Comparison of ENCODE assay signal across 15 cellular contexts in genomic region chr19:18171605-18172327, GRCh38. TPM values are rescaled to one million over a fixed set of nuclear protein-coding genes. Genes with fewer than 3 reads are reported as not detected.
DNase-seq lines count a peak whose midpoint lies in the region; ATAC-seq and TF ChIP-seq lines count a peak whose summit lies in the region.
"Had no signal": no experiment of that assay in that cellular context is flagged by ENCODE, and none has a peak within 500 bp of the region (broad histone marks: within the 10 kb centered on the region; RNA-seq: fewer than 3 reads in every experiment).

No MANE protein-coding gene starts in this region.

- dilution Hi-C loops in mammary epithelial cell (cut with HindIII; ENCODE audit: low sequenced_read_pairs) = no loop called here

- ATAC-seq in right cardiac atrium (no peak), upper lobe of left lung (ENCODE audit: low FRiP score in 2 of 2) (no peak), GM21526 (IDR thresholded peaks at IDR 0.05; ENCODE audit: low FRiP score, unreplicated experiment) (no peak), HG02840 (IDR thresholded peaks at IDR 0.05; ENCODE audit: low FRiP score, unreplicated experiment) (no peak), GM21381 (IDR thresholded peaks at IDR 0.05; ENCODE audit: unreplicated experiment) (no peak)

- no peak overlapping the region for H3K4me3 Mint-ChIP-seq in MCF 10A (ENCODE audit: unreplicated experiment)
- H3K4me3 Mint-ChIP-seq: activated naive CD4-positive, alpha-beta T cell treated with anti-CD3 and anti-CD28 coated beads, Interleukin-2, amount 50 U/mL, for 24 hours had no signal

- POLR2A ChIA-PET in MCF 10A (lab: Yijun Ruan, JAX) = interaction anchor here (0.5 to 2.4 kb wide), 8 partner anchors 12 to 103 kb away, joined by 3 to 11 read pairs (median 4); partner anchors contain the start of genes MPV17L2 and RAB3A

- no peak overlapping the region for H3K4me2 ChIP-seq in mammary epithelial cell (ENCODE audit: insufficient read depth, low read depth, low read length)

- H3K27me3 ChIP-seq in mammary epithelial cell (ENCODE audit: insufficient read depth, low read length) = no peaks in the 10 kb centered on the region
- no peaks in the 10 kb centered on the region for H3K27me3 ChIP-seq in right cardiac atrium (ENCODE audit: control insufficient read depth, insufficient read depth)
- no peaks in the 10 kb centered on the region for H3K27me3 ChIP-seq in upper lobe of left lung

- H3K9ac ChIP-seq in mammary epithelial cell (ENCODE audit: insufficient read depth, low read length) = no peak overlapping the region

- H3K9me3 Mint-ChIP-seq in MCF 10A (ENCODE audit: unreplicated experiment) = no peaks in the 10 kb centered on the region
- H3K9me3 Mint-ChIP-seq: activated naive CD4-positive, alpha-beta T cell treated with anti-CD3 and anti-CD28 coated beads, Interleukin-2, amount 50 U/mL, for 24 hours had no signal

- H3K9me3 ChIP-seq in mammary epithelial cell (replicated peaks; ENCODE audit: insufficient read depth, low read length) (no peaks in the 10 kb centered on the region), right cardiac atrium (ENCODE audit: control insufficient read depth, low read length) (no peaks in the 10 kb centered on the region), upper lobe of left lung (no peaks in the 10 kb centered on the region)

- no peaks in the 10 kb centered on the region for H3K36me3 ChIP-seq in mammary epithelial cell (ENCODE audit: insufficient read depth, low read length)
- H3K36me3 ChIP-seq in upper lobe of left lung = peaks cover 0 to 36% (median 15%) of the 10 kb centered on the region in 4 donors

- H4K20me1 ChIP-seq in mammary epithelial cell (ENCODE audit: insufficient read depth, low read length) = no peaks in the 10 kb centered on the region

- H3K36me3 Mint-ChIP-seq in MCF 10A (ENCODE audit: insufficient read depth, unreplicated experiment) = peaks cover 48% of the 10 kb centered on the region

- 83% methylated on average over 7 of the region's 8 CpGs for WGBS in mammary epithelial cell (ENCODE audit: low coverage, missing lambda C conversion rate)
- 85% methylated on average over 8 of the region's 8 CpGs for WGBS in right cardiac atrium
- 87 to 90% methylated on average over 7 to 8 of the region's 8 CpGs for WGBS in upper lobe of left lung, 2 donors

- in situ Hi-C loops in mammary epithelial cell (cut with MboI; ENCODE audit: low sequenced_read_pairs in 2 of 2) = no loop called here

- no peak for TF ChIP-seq CTCF in MCF 10A (IDR thresholded peaks at IDR 0.05; ENCODE audit: unreplicated experiment)
- TF ChIP-seq CTCF in mammary epithelial cell (conservative IDR thresholded peaks at IDR 0.05 in 1 of 2, IDR thresholded peaks at IDR 0.05 in 1 of 2; ENCODE audit: extremely low read depth in 1 of 2, insufficient read depth in 1 of 2, low read depth in 1 of 2, low read length in 2 of 2) = no peak
- no peak for TF ChIP-seq CTCF in upper lobe of left lung (IDR thresholded peaks at IDR 0.05)

- H3K27me3 Mint-ChIP-seq in MCF 10A (ENCODE audit: insufficient read depth, unreplicated experiment) = no peaks in the 10 kb centered on the region
- H3K27me3 Mint-ChIP-seq: activated naive CD4-positive, alpha-beta T cell treated with anti-CD3 and anti-CD28 coated beads, Interleukin-2, amount 50 U/mL, for 24 hours had no signal

- intact Hi-C loops in MCF 10A (cut with micrococcal nuclease) = no loop called here
- intact Hi-C loops in mammary epithelial cell (cut with micrococcal nuclease) = no loop called here
- intact Hi-C loops in right cardiac atrium (cut with DNase I) = no loop called here

- H3K4me1 ChIP-seq in mammary epithelial cell (ENCODE audit: insufficient read depth, low read length) = peaks cover 10% of the 10 kb centered on the region
- peaks cover 2% of the 10 kb centered on the region for H3K4me1 ChIP-seq in right cardiac atrium (ENCODE audit: control insufficient read depth, insufficient read depth, low read length)
- peaks cover 8 to 43% (median 25%) of the 10 kb centered on the region in 4 donors for H3K4me1 ChIP-seq in upper lobe of left lung

- H3K79me2 ChIP-seq in mammary epithelial cell (ENCODE audit: insufficient read depth, low read length) = no peaks in the 10 kb centered on the region

- peaks cover 5% of the 10 kb centered on the region for H3K4me1 Mint-ChIP-seq in MCF 10A (ENCODE audit: insufficient read depth, unreplicated experiment)

- peak; percentile 43; the same call in 1 of the 2 replicates for TF ChIP-seq POLR2A in Raji (IDR thresholded peaks at IDR 0.05; ENCODE audit: insufficient read depth, low read depth, low read length)
- TF ChIP-seq POLR2A in upper lobe of left lung (IDR thresholded peaks at IDR 0.05) = peak in 1 of 4 donors; percentile 49

- H3K27ac Mint-ChIP-seq in MCF 10A (ENCODE audit: low read depth, unreplicated experiment) = peak overlapping the region; percentile 64
- H3K27ac Mint-ChIP-seq: activated naive CD4-positive, alpha-beta T cell treated with anti-CD3 and anti-CD28 coated beads, Interleukin-2, amount 50 U/mL, for 24 hours had no signal

- no TSS peak for BruUV-seq in MCF 10A (replicated peaks; lab: Mats Ljungman, UMichigan)
- BruUV-seq in mammary epithelial cell (replicated peaks; lab: Mats Ljungman, UMichigan) = no TSS peak

- H2AFZ ChIP-seq in mammary epithelial cell (ENCODE audit: low read depth, low read length) = no peak overlapping the region

- TF ChIP-seq EP300 in upper lobe of left lung (IDR thresholded peaks at IDR 0.05) = no peak

- DNase-seq in MCF 10A (ENCODE audit: unreplicated experiment) (no peak), mammary epithelial cell (no peak), right cardiac atrium (no peak), upper lobe of left lung (no peak)
- DNase-seq: activated CD4-positive, alpha-beta T cell treated with anti-CD3 and anti-CD28 coated beads for 48 hours; GDM1; NCI-H446; SHP77 treated with DMSO at 0.1 percent for 48 hours; stimulated activated CD4-positive, alpha-beta T cell treated with anti-CD3 and anti-CD28 coated beads, Interleukin-15, amount 100 ng/mL, for 24 hours; stimulated activated naive CD4-positive, alpha-beta T cell had no signal

- CTCF ChIA-PET in MCF 10A (lab: Yijun Ruan, JAX) (interaction anchor here (1.0 to 1.8 kb wide), 4 partner anchors 10 to 80 kb away, joined by 3 to 6 read pairs (median 4); no protein-coding TSS in a partner anchor), mammary epithelial cell (lab: Charles Lee; ENCODE audit: low non-redundant PET) (no interaction called here)

- H3K4me3 ChIP-seq in mammary epithelial cell (replicated peaks in 1 of 3; ENCODE audit: insufficient read depth in 1 of 3, low read depth in 2 of 3, low read length in 3 of 3) (no peak overlapping the region), right cardiac atrium (ENCODE audit: low read length) (no peak overlapping the region), upper lobe of left lung (no peak overlapping the region)

- H3K27ac ChIP-seq in mammary epithelial cell (ENCODE audit: insufficient read depth, low read depth, low read length) (no peak overlapping the region), right cardiac atrium (ENCODE audit: low read length) (peak overlapping the region; percentile 0), upper lobe of left lung (peak overlapping the region; percentile 51 to 91 (median 76))

RNA-seq across cellular contexts. Expression of gene IFI30, which starts 1.8 kb away (rescaled TPM):
- total RNA-seq in MCF 10A (2022) = 4.7 and 9.1 TPM in 2 replicates
- 10 to 100 TPM; 36.2 to 64.3 TPM for total RNA-seq in mammary epithelial cell
- 61.3 TPM for polyA plus RNA-seq in mammary epithelial cell
- 45.0 TPM for polyA minus RNA-seq in mammary epithelial cell
- total RNA-seq in right cardiac atrium = 10 to 100 TPM; 21.8 to 47.4 (median 35.9) TPM
- polyA plus RNA-seq in right cardiac atrium = 10.1 TPM
- 100 to 1,000 TPM; 228 to 764 (median 476) TPM for total RNA-seq in upper lobe of left lung

RNA-seq across cellular contexts. Expression of gene PIK3R2, which starts 18.8 kb away (rescaled TPM):
- total RNA-seq in MCF 10A (2022) (31.0 and 33.8 TPM in 2 replicates), mammary epithelial cell (10 to 100 TPM; 37.2 to 49.7 TPM), right cardiac atrium (10 to 100 TPM; 21.3 to 30.1 (median 26.4) TPM), upper lobe of left lung (10 to 100 TPM; 11.0 to 65.1 (median 30.3) TPM)
- polyA plus RNA-seq in mammary epithelial cell (22.5 TPM), right cardiac atrium (7.1 TPM)
- polyA minus RNA-seq in mammary epithelial cell = 13.3 TPM

RNA-seq across cellular contexts. Expression of gene MPV17L2, which starts 21.3 kb away (rescaled TPM):
- 12.9 and 15.4 TPM in 2 replicates for total RNA-seq in MCF 10A (2022)
- total RNA-seq in mammary epithelial cell = 10 to 100 TPM; 16.8 to 22.5 TPM
- polyA plus RNA-seq in mammary epithelial cell = 38.2 TPM
- 43.2 TPM for polyA minus RNA-seq in mammary epithelial cell
- total RNA-seq in right cardiac atrium = 10 to 100 TPM in 2 of 4 donors, 1 to 10 TPM in 2; 8.0 to 12.0 (median 10.0) TPM
- polyA plus RNA-seq in right cardiac atrium = 19.5 TPM
- 10 to 100 TPM; 10.7 to 18.8 (median 13.3) TPM for total RNA-seq in upper lobe of left lung

RNA-seq across cellular contexts. Expression of gene RAB3A, which starts 32.1 kb away (rescaled TPM):
- total RNA-seq in MCF 10A (2022) (0.68 and 0.81 TPM in 2 replicates), mammary epithelial cell (1 to 10 TPM in 1 of 2 donors, under 1 TPM in 1; 0.33 to 1.8 TPM), right cardiac atrium (10 to 100 TPM; 23.1 to 41.5 (median 29.5) TPM), upper lobe of left lung (1 to 10 TPM in 5 of 6 donors, under 1 TPM in 1; 0.46 to 5.0 (median 3.4) TPM)
- polyA plus RNA-seq in mammary epithelial cell (1.9 TPM), right cardiac atrium (29.1 TPM)
- not detected for polyA minus RNA-seq in mammary epithelial cell

RNA-seq across cellular contexts. Expression of gene PDE4C, which starts 54.5 kb away (rescaled TPM):
- total RNA-seq in MCF 10A (2022) (0.42 and 0.54 TPM in 2 replicates), mammary epithelial cell (not detected), right cardiac atrium (1 to 10 TPM in 2 of 4 donors, under 1 TPM in 2; 0.47 to 1.6 (median 0.97) TPM), upper lobe of left lung (100 to 1,000 TPM in 1 of 6 donors, 10 to 100 TPM in 4, 1 to 10 TPM in 1; 6.4 to 479 (median 21.0) TPM)
- polyA plus RNA-seq in mammary epithelial cell (not detected), right cardiac atrium (2.8 TPM)
- polyA minus RNA-seq in mammary epithelial cell = not detected
